6 cellular contexts compared by ENCODE assay signal in the genomic region with DNA sequence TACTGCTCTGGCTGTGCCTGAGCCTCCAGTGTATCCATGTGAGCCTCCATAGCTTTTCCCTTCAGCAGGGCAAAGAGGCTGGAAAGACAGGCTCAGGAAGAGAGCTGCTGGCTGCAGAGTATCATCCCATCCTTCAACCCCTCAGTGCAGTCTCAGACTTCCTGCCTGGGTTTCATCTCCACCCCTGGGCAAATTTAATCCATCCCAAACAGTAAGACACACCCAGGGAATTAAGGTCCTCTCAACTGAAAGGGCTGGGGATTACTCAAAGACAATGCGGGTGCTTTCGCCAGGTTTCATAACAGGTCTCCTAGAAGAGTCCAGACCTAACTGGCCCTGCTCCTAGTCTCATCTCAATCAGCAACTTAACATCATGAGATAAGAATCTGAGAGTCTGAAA. TPM values are rescaled to one million over a fixed set of nuclear protein-coding genes. Genes with fewer than 3 reads are reported as not detected.
"Had no signal": no experiment of that assay in that cellular context is flagged by ENCODE, and none has a peak within 500 bp of the region (broad histone marks: within the 10 kb centered on the region; RNA-seq: fewer than 3 reads in every experiment).

No MANE protein-coding gene starts in this region.

- H3K36me3 Mint-ChIP-seq: IgD-negative memory B cell had no signal

- H3K27ac Mint-ChIP-seq: GM23338, H9, IgD-negative memory B cell had no signal

- H3K4me1 Mint-ChIP-seq: GM23338, H9, IgD-negative memory B cell had no signal

- ATAC-seq: GM23338, HepG2 had no signal

- H3K27ac ChIP-seq: HL-60 had no signal

- DNase-seq: H9, HCEC 1CT had no signal

- H3K4me3 ChIP-seq: GM23338 had no signal

- H3K4me3 Mint-ChIP-seq: GM23338, H9, IgD-negative memory B cell had no signal

- H3K9me3 Mint-ChIP-seq: GM23338, H9 had no signal

RNA-seq across cellular contexts. Expression of gene SLCO2A1, which starts 15.5 kb away (rescaled TPM):
- total RNA-seq: HepG2 had no signal
- polyA plus RNA-seq: IgD-negative memory B cell had no signal
